9 cellular contexts compared by ENCODE assay signal in the genomic region with DNA sequence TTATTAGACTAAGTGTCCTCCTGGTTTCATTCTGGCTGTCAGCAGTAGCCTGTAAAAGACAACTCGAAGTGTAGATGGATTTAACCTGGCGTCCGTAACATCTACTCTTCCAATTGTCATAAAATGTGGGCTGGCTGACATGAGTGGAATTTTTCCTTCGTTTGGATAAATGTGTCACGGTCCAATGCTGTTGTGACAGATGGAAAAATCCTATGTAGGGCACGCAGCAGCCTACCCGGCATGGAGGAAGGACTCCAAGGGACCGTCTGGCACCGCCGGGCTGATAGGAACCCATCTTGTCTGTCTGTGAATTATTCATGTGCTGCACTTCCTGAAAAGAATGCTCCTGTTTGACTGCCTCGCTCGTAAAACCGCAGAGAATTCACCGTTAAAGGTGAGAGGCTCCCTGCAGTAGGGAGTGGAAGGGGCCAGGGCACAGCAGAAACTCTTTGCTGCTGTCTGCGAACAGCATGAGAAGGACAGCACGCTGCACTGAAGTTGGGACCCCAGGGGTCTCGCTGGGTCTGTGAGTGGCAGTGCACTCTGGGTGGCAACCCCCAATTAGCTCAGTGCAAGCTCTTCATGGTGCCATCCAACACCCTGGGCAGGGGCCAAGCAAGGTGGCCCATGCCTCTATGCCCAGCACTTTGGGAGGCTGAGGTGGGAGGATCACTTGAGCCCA. TPM values are rescaled to one million over a fixed set of nuclear protein-coding genes. Genes with fewer than 3 reads are reported as not detected.
A peak's percentile ranks its signal among the peaks of the same experiment; 100 is the strongest.
DNase-seq lines count a peak whose midpoint lies in the region; ATAC-seq and TF ChIP-seq lines count a peak whose summit lies in the region.
"Had no signal": no experiment of that assay in that cellular context is flagged by ENCODE, and none has a peak within 500 bp of the region (broad histone marks: within the 10 kb centered on the region; RNA-seq: fewer than 3 reads in every experiment).

No MANE protein-coding gene starts in this region.

- no peaks in the 10 kb centered on the region for H3K9me3 ChIP-seq in Karpas-422 (ENCODE audit: low read length)
- H3K9me3 ChIP-seq: SJSA1 had no signal

- H3K9me3 Mint-ChIP-seq in Calu3 (ENCODE audit: low read depth, unreplicated experiment): no peaks in the 10 kb centered on the region

- H3K4me3 Mint-ChIP-seq in Calu3 (ENCODE audit: low read depth, unreplicated experiment): no peak overlapping the region

- no peaks in the 10 kb centered on the region for H3K27me3 Mint-ChIP-seq in Calu3 (ENCODE audit: unreplicated experiment)

- WGBS in lower leg skin, 2 donors: 32 to 43% methylated on average over 17 of the region's 17 CpGs

- H3K27ac ChIP-seq in Karpas-422 (ENCODE audit: low read length): no peak overlapping the region
- H3K27ac ChIP-seq in cingulate gyrus (ENCODE audit: low read depth, low read length): peak overlapping the region; percentile 60
- H3K27ac ChIP-seq: SJSA1 had no signal

- peaks cover 27% of the 10 kb centered on the region for H3K4me1 ChIP-seq in Karpas-422 (ENCODE audit: low read length)

- H3K36me3 Mint-ChIP-seq in Calu3 (ENCODE audit: insufficient read depth, unreplicated experiment): peaks cover 20% of the 10 kb centered on the region

- no peaks in the 10 kb centered on the region for H3K79me2 ChIP-seq in Karpas-422 (ENCODE audit: low read length)

- DNase-seq in GM12865 (ENCODE audit: low read depth) (peak; percentile 82), Karpas-422 (peak; percentile 55), pons (ENCODE audit: low spot score) (peak; percentile 35), Calu3 (no peak), left lobe of liver (ENCODE audit: low spot score) (no peak), lower leg skin (ENCODE audit: low spot score in 2 of 2) (no peak)

- TF ChIP-seq POLR2A in lower leg skin (IDR thresholded peaks at IDR 0.05): no peak

- BruUV-seq in Calu3 (replicated peaks; lab: Mats Ljungman, UMichigan): no TSS peak

- H3K27ac Mint-ChIP-seq in Calu3 (ENCODE audit: unreplicated experiment): no peak overlapping the region

- peak overlapping the region; percentile 72 for H3K4me3 ChIP-seq in GM12865 (ENCODE audit: low read depth, low read length)
- H3K4me3 ChIP-seq in Karpas-422 (ENCODE audit: low read length): no peak overlapping the region
- H3K4me3 ChIP-seq in lower leg skin (ENCODE audit: low read depth, poor library complexity, severe bottlenecking): no peak overlapping the region
- H3K4me3 ChIP-seq: SJSA1 had no signal

- H3K27me3 ChIP-seq in Karpas-422 (ENCODE audit: low read length): no peaks in the 10 kb centered on the region
- H3K27me3 ChIP-seq: SJSA1 had no signal

- H3K4me2 ChIP-seq in Karpas-422 (ENCODE audit: low read depth, low read length, poor library complexity, severe bottlenecking): no peak overlapping the region

- TF ChIP-seq CTCF in GM12865 (IDR thresholded peaks at IDR 0.05; ENCODE audit: insufficient read depth, low read depth, low read length, missing control alignments): no peak
- TF ChIP-seq CTCF in Calu3 (IDR thresholded peaks at IDR 0.05; ENCODE audit: unreplicated experiment): no peak
- no peak for TF ChIP-seq CTCF in lower leg skin (IDR thresholded peaks at IDR 0.05)

- H3K4me1 Mint-ChIP-seq in Calu3 (ENCODE audit: low read depth, unreplicated experiment): peaks cover 8% of the 10 kb centered on the region

- no peak overlapping the region for H3K9ac ChIP-seq in Karpas-422 (ENCODE audit: low read length)

- CTCF ChIA-PET in Calu3 (lab: Charles Lee): no interaction called here

- peaks cover 3% of the 10 kb centered on the region for H3K36me3 ChIP-seq in Karpas-422 (ENCODE audit: insufficient read depth, low read length)

- H2AFZ ChIP-seq in Karpas-422 (ENCODE audit: low read length): no peak overlapping the region

- no peaks in the 10 kb centered on the region for H3K9me2 ChIP-seq in Karpas-422 (replicated peaks; ENCODE audit: insufficient read depth, low read length)

- intact Hi-C loops in Calu3 (cut with micrococcal nuclease; ENCODE audit: unreplicated experiment): no loop called here
- intact Hi-C loops in lower leg skin (cut with DNase I; ENCODE audit: low total_unique reads): no loop called here

- peaks cover 1% of the 10 kb centered on the region; the same call in 1 of the 2 replicates for H4K20me1 ChIP-seq in Karpas-422 (ENCODE audit: insufficient read depth, low read depth, low read length)

- peak; percentile 29 to 42 for ATAC-seq in activated CD4-positive, CD25-positive, alpha-beta regulatory T cell treated with anti-CD3 and anti-CD28 coated beads, Interleukin-2, amount 50 U/mL, for 24 hours
- ATAC-seq in left lobe of liver: no peak

RNA-seq across cellular contexts. Expression of a gene that starts 1.6 kb away (rescaled TPM):
- 2.8 and 7.8 TPM in 2 replicates for total RNA-seq in Karpas-422 (2014; rRNA removed; shearing (Covaris generic); ENCODE audit: low replicate concordance)
- total RNA-seq in Calu3 (2022) (11.3 and 11.4 TPM in 2 replicates), left lobe of liver (1.9 TPM), lower leg skin (1 to 10 TPM; 2.7 to 6.8 (median 6.4) TPM)

RNA-seq across cellular contexts. Expression of a gene that starts 32.9 kb away (rescaled TPM):
- 3.7 and 11.9 TPM in 2 replicates for total RNA-seq in Karpas-422 (2014; rRNA removed; shearing (Covaris generic); ENCODE audit: low replicate concordance)
- total RNA-seq in Calu3 (2022) (5.4 and 6.5 TPM in 2 replicates), left lobe of liver (8.3 TPM), lower leg skin (10 to 100 TPM; 14.7 to 38.9 (median 24.6) TPM)

RNA-seq across cellular contexts. Expression of a gene that starts 33.0 kb away (rescaled TPM):
- total RNA-seq in Karpas-422 (2014; rRNA removed; shearing (Covaris generic); ENCODE audit: low replicate concordance): 15.2 and 24.9 TPM in 2 replicates
- 17.6 and 18.0 TPM in 2 replicates for total RNA-seq in Calu3 (2022)
- 16.4 TPM for total RNA-seq in left lobe of liver
- total RNA-seq in lower leg skin: 10 to 100 TPM in 3 of 4 donors, 1 to 10 TPM in 1; 9.8 to 16.1 (median 10.3) TPM

RNA-seq across cellular contexts. Expression of a gene that starts 35.6 kb away (rescaled TPM):
- total RNA-seq in Karpas-422 (2014; rRNA removed; shearing (Covaris generic); ENCODE audit: low replicate concordance): 42.7 and 75.4 TPM in 2 replicates
- total RNA-seq in Calu3 (2022) (19.4 and 20.2 TPM in 2 replicates), left lobe of liver (10.8 TPM), lower leg skin (10 to 100 TPM; 32.8 to 39.9 (median 35.7) TPM)

RNA-seq across cellular contexts. Expression of a gene that starts 47.0 kb away (rescaled TPM):
- total RNA-seq in Karpas-422 (2014; rRNA removed; shearing (Covaris generic); ENCODE audit: low replicate concordance): 53.1 and 60.7 TPM in 2 replicates
- 29.4 and 30.6 TPM in 2 replicates for total RNA-seq in Calu3 (2022)
- total RNA-seq in left lobe of liver: 29.9 TPM
- total RNA-seq in lower leg skin: 10 to 100 TPM in 3 of 4 donors, 1 to 10 TPM in 1; 9.3 to 19.2 (median 15.9) TPM

Comparison
In these comparisons a context has a peak if more than half of its experiments do, and no peak if none do; other contexts are left out.
1. DNase-seq: peak in GM12865 (single experiment), Karpas-422 (single experiment) and pons (single experiment); none in Calu3 (single experiment), left lobe of liver (single experiment) and lower leg skin (0 of 2).